9 cellular contexts compared by ENCODE assay signal in the genomic region with DNA sequence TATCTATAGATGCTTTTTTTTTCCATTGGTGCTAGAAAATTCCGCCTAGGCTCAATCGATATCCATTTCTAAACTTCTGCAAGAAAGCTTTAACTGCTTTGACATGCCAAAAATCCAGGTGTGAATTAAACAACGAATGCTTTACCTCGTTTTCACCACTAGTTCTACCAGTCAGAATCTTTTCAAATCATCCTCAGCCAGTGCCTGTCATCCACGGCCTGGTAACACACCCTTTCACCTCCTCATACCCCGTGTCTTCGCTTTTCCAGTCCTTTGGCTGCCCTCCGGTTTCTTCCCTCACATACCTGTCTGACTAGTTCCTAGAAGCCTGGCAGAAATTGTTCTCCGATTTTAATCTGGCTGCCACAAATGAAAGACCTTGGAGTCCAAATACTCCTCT. TPM values are rescaled to one million over a fixed set of nuclear protein-coding genes. Genes with fewer than 3 reads are reported as not detected.
DNase-seq lines count a peak whose midpoint lies in the region; ATAC-seq and TF ChIP-seq lines count a peak whose summit lies in the region.
"Had no signal": no experiment of that assay in that cellular context is flagged by ENCODE, and none has a peak within 500 bp of the region (broad histone marks: within the 10 kb centered on the region; RNA-seq: fewer than 3 reads in every experiment).

No MANE protein-coding gene starts in this region.

- no peak for DNase-seq in Right ventricle myocardium superior
- no peak for DNase-seq in left ventricle myocardium superior
- DNase-seq in NT2/D1 (ENCODE audit: low read depth, low spot score): peak; percentile 85
- DNase-seq in prostate gland (ENCODE audit: low spot score): peak; percentile 75
- DNase-seq in foreskin fibroblast: no peak
- no peak for DNase-seq in cortex of kidney (lab: John Stamatoyannopoulos, UW)
- DNase-seq: activated naive CD8-positive, alpha-beta T cell treated with anti-CD3 and anti-CD28 coated beads, Interleukin-2, amount 10 ng/mL, durations not matched to agents 7 days and 5 days had no signal

- peak in 2 of 4 experiments; percentile 34 to 36 for TF ChIP-seq CTCF in prostate gland (IDR thresholded peaks at IDR 0.05)
- no peak for TF ChIP-seq CTCF in foreskin fibroblast (IDR thresholded peaks at IDR 0.05; ENCODE audit: low read depth, low read length)

- ATAC-seq in Right ventricle myocardium superior (ENCODE audit: poor library complexity): peak; percentile 19
- no peak for ATAC-seq in left ventricle myocardium superior
- ATAC-seq in esophagus mucosa: peak; percentile 91
- no peak for ATAC-seq in HG03442 (IDR thresholded peaks at IDR 0.05; ENCODE audit: unreplicated experiment)

- H3K4me1 ChIP-seq in NT2/D1 (ENCODE audit: insufficient read depth, insufficient read length) (peaks cover 8% of the 10 kb centered on the region), prostate gland (replicated peaks) (no peaks in the 10 kb centered on the region)

- H3K27ac ChIP-seq in prostate gland: peak overlapping the region; percentile 78 to 92

- H3K27me3 ChIP-seq in NT2/D1 (ENCODE audit: insufficient read depth, insufficient read length): no peaks in the 10 kb centered on the region
- no peaks in the 10 kb centered on the region for H3K27me3 ChIP-seq in prostate gland (replicated peaks; ENCODE audit: insufficient read depth)

- intact Hi-C loops in Right ventricle myocardium superior (cut with DNase I) (loop anchor here (10.0 kb wide), 1 partner anchor 132 kb away; no protein-coding TSS in a partner anchor), left ventricle myocardium superior (cut with micrococcal nuclease) (no loop called here), prostate gland (cut with DNase I) (loop anchor here (5.0 kb wide), 1 partner anchor 211 kb away; no protein-coding TSS in a partner anchor)

- no peaks in the 10 kb centered on the region for H3K9me3 ChIP-seq in NT2/D1 (ENCODE audit: insufficient read depth, low read length)
- no peaks in the 10 kb centered on the region for H3K9me3 ChIP-seq in prostate gland

- 17% methylated on average over 9 of the region's 9 CpGs for WGBS in prostate gland

- H3K36me3 ChIP-seq in NT2/D1 (ENCODE audit: insufficient read depth, insufficient read length, low read length) (peaks cover 5% of the 10 kb centered on the region), prostate gland (no peaks in the 10 kb centered on the region)

- peak overlapping the region; percentile 88 for H3K9ac ChIP-seq in NT2/D1 (ENCODE audit: insufficient read length, low read depth)

- no peak for TF ChIP-seq POLR2A in prostate gland (IDR thresholded peaks at IDR 0.05)

- H3K4me3 ChIP-seq in NT2/D1 (ENCODE audit: insufficient read length, low read depth) (peak overlapping the region; percentile 57), prostate gland (no peak overlapping the region), foreskin fibroblast (ENCODE audit: low read depth in 1 of 2, low read length in 2 of 2) (peak overlapping the region in 1 of 2 donors; percentile 79)

RNA-seq across cellular contexts. Expression of gene PHC1, which starts 1.4 kb away (rescaled TPM):
- total RNA-seq in Right ventricle myocardium superior (19.3 TPM), left ventricle myocardium superior (24.7 TPM), esophagus mucosa (14.5 TPM), prostate gland (100 to 1,000 TPM in 1 of 2 donors, 10 to 100 TPM in 1; 38.2 to 104 TPM)

RNA-seq across cellular contexts. Expression of gene M6PR, which starts 36.5 kb away (rescaled TPM):
- total RNA-seq in Right ventricle myocardium superior: 88.2 TPM
- 87.5 TPM for total RNA-seq in left ventricle myocardium superior
- total RNA-seq in esophagus mucosa: 82.1 TPM
- total RNA-seq in prostate gland: 100 to 1,000 TPM; 128 to 141 TPM

Comparison
In these comparisons a context has a peak if more than half of its experiments do, and no peak if none do; other contexts are left out.
1. ATAC-seq: peak in Right ventricle myocardium superior (single experiment) and esophagus mucosa (single experiment); none in left ventricle myocardium superior (single experiment) and HG03442 (single experiment).
2. DNase-seq: peak in NT2/D1 (single experiment) and prostate gland (single experiment); none in Right ventricle myocardium superior (single experiment), left ventricle myocardium superior (single experiment), foreskin fibroblast (0 of 2) and cortex of kidney (single experiment).